9 cellular contexts compared by ENCODE assay signal in the genomic region with DNA sequence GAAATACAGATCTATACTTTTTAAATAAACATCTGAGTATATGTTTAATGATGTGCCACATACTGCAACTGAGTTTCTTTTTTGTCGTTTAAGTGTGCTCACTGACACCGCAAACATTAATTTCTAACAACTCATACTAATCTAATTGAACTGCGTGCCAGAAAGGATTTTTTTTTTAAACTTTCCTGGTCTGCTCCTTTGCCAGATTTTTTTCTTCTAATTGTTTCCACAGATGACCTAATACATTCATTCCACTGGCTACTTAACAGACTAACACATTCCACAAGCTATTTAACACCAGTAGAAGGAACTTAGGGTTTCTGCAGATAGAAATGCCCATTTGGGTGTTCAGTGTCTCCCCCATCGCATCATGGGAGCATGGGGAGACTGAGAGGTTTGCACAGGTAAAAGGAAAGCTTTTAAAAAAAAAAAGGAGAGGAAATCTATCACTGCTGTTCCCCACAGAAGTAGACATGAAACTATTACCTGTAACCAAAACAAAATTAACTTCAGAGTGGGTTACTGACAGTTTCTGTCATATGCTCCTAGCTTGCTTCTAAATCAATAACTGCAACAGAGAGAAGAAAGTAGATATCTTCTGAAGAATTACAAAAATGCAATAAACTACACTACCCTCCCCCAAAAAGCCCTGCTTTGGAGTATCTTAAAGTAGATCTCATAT. TPM values are rescaled to one million over a fixed set of nuclear protein-coding genes. Genes with fewer than 3 reads are reported as not detected.
A peak's percentile ranks its signal among the peaks of the same experiment; 100 is the strongest.
DNase-seq lines count a peak whose midpoint lies in the region; ATAC-seq and TF ChIP-seq lines count a peak whose summit lies in the region.
"Had no signal": no experiment of that assay in that cellular context is flagged by ENCODE, and none has a peak within 500 bp of the region (broad histone marks: within the 10 kb centered on the region; RNA-seq: fewer than 3 reads in every experiment).

No MANE protein-coding gene starts in this region.

- H3K4me1 Mint-ChIP-seq in neural progenitor cell: no peaks in the 10 kb centered on the region

- no peaks in the 10 kb centered on the region for H3K79me2 ChIP-seq in neural progenitor cell (ENCODE audit: low read depth)

- peak; percentile 41 for ATAC-seq in GM21529 (IDR thresholded peaks at IDR 0.05; ENCODE audit: unreplicated experiment)

- no peaks in the 10 kb centered on the region for H3K4me1 ChIP-seq in neural progenitor cell
- no peaks in the 10 kb centered on the region for H3K4me1 ChIP-seq in breast epithelium

- H2AFZ ChIP-seq in neural progenitor cell (replicated peaks): no peak overlapping the region

- H3K4me3 ChIP-seq in neural progenitor cell (no peak overlapping the region), breast epithelium (no peak overlapping the region)
- H3K4me3 ChIP-seq: thyroid gland had no signal

- H3K27ac ChIP-seq in neural progenitor cell (no peak overlapping the region), breast epithelium (no peak overlapping the region)
- H3K27ac ChIP-seq: thyroid gland had no signal

- no peak overlapping the region for H3K4me3 Mint-ChIP-seq in neural progenitor cell

- H3K9ac ChIP-seq in neural progenitor cell: no peak overlapping the region

- H3K27me3 Mint-ChIP-seq in neural progenitor cell (ENCODE audit: insufficient read depth, low read depth): no peaks in the 10 kb centered on the region

- no peaks in the 10 kb centered on the region for H3K27me3 ChIP-seq in neural progenitor cell
- H3K27me3 ChIP-seq in breast epithelium: peaks cover 0 to 18% of the 10 kb centered on the region in 2 donors
- H3K27me3 ChIP-seq: thyroid gland had no signal

- no peak overlapping the region for H3K4me2 ChIP-seq in neural progenitor cell

- no peak for TF ChIP-seq CTCF in neural progenitor cell (IDR thresholded peaks at IDR 0.05)
- no peak for TF ChIP-seq CTCF in breast epithelium (IDR thresholded peaks at IDR 0.05)

- intact Hi-C loops in breast epithelium (cut with DNase I; ENCODE audit: low total_unique reads): no loop called here

- no peaks in the 10 kb centered on the region for H3K36me3 ChIP-seq in neural progenitor cell
- H3K36me3 ChIP-seq in breast epithelium: no peaks in the 10 kb centered on the region
- H3K36me3 ChIP-seq: thyroid gland had no signal

- H3K9me3 ChIP-seq in neural progenitor cell (ENCODE audit: low read depth) (no peaks in the 10 kb centered on the region), breast epithelium (no peaks in the 10 kb centered on the region)
- H3K9me3 ChIP-seq: thyroid gland had no signal

- DNase-seq in GM03348 (ENCODE audit: low spot score) (peak; percentile 49), M059J (ENCODE audit: low read depth) (peak; percentile 57), iris pigment epithelial cell (ENCODE audit: low read depth) (peak; percentile 15), LoVo (ENCODE audit: low spot score) (no peak), neural progenitor cell (ENCODE audit: low spot score) (no peak), breast epithelium (ENCODE audit: low spot score in 2 of 2) (no peak)
- DNase-seq in effector CD8-positive, alpha-beta T cell (lab: John Stamatoyannopoulos, UW): no peak
- DNase-seq: thyroid gland had no signal

- TF ChIP-seq POLR2A in breast epithelium (IDR thresholded peaks at IDR 0.05): no peak

- H3K36me3 Mint-ChIP-seq in neural progenitor cell: no peaks in the 10 kb centered on the region

- H3F3A ChIP-seq in neural progenitor cell (ENCODE audit: low read depth): no peaks in the 10 kb centered on the region

- H3K9me3 Mint-ChIP-seq in neural progenitor cell: no peaks in the 10 kb centered on the region

- no peak overlapping the region for H3K27ac Mint-ChIP-seq in neural progenitor cell

- H4K20me1 ChIP-seq in neural progenitor cell (ENCODE audit: low read depth): no peaks in the 10 kb centered on the region

RNA-seq across cellular contexts. Expression of a gene that starts 31.6 kb away (rescaled TPM):
- 35.7 and 42.7 TPM in 2 replicates for total RNA-seq in M059J (2014; rRNA removed; shearing (Covaris generic))
- total RNA-seq in neural progenitor cell (ENCODE audit: low replicate concordance): 6.1 and 6.5 TPM in 2 replicates
- 10 to 100 TPM; 17.9 to 50.4 (median 21.0) TPM for total RNA-seq in breast epithelium

Comparison
In these comparisons a context has a peak if more than half of its experiments do, and no peak if none do; other contexts are left out.
1. DNase-seq: peak in GM03348 (single experiment), M059J (single experiment) and iris pigment epithelial cell (single experiment); none in LoVo (single experiment), neural progenitor cell (single experiment), breast epithelium (0 of 2) and effector CD8-positive, alpha-beta T cell (single experiment).